In genomic region chr1:14880456-14881316, GRCh38 we compare ENCODE assay signal across 16 cellular contexts.
A peak's percentile ranks its signal among the peaks of the same experiment; 100 is the strongest.
DNase-seq lines count a peak whose midpoint lies in the region; ATAC-seq, FAIRE-seq and TF ChIP-seq lines count a peak whose summit lies in the region.
"Had no signal": no experiment of that assay in that cellular context is flagged by ENCODE, and none has a peak within 500 bp of the region (broad histone marks: within the 10 kb centered on the region; RNA-seq: fewer than 3 reads in every experiment).

No MANE protein-coding gene starts in this region.

- TF ChIP-seq POLR2A in GM12892 (IDR thresholded peaks at IDR 0.05; ENCODE audit: low read depth, low read length) (no peak), uterus (IDR thresholded peaks at IDR 0.05) (no peak)

- intact Hi-C loops in pancreas (cut with DNase I), result no loop called here
- intact Hi-C loops in uterus (cut with DNase I; ENCODE audit: low total_unique reads), result no loop called here

- WGBS in pancreas, 2 donors, result 43 to 53% methylated on average over 7 of the region's 7 CpGs

- H3K27ac ChIP-seq in pancreas (peak overlapping the region in 3 of 4 donors; percentile 4 to 26 (median 16)), uterus (no peak overlapping the region)
- H3K27ac ChIP-seq: SJCRH30, VCaP had no signal

- peaks cover 10 to 34% (median 30%) of the 10 kb centered on the region in 3 donors for H3K4me1 ChIP-seq in pancreas
- H3K4me1 ChIP-seq in uterus, result no peaks in the 10 kb centered on the region
- H3K4me1 ChIP-seq: SJCRH30 had no signal

- DNase-seq in AG10803 (ENCODE audit: low read depth) (peak; percentile 84), NCI-H446 treated with DMSO at 0.1 percent for 48 hours (lab: John Stamatoyannopoulos, UW) (peak; percentile 26), pancreas (peak in 3 of 6 donors; percentile 26 to 65 (median 26)), GM12892 (ENCODE audit: insufficient read length) (no peak), uterus (no peak)
- no peak for DNase-seq in activated naive CD4-positive, alpha-beta T cell treated with Interleukin-2 at 50 U/mL for 16 hours
- DNase-seq: cortex of kidney, DMS79 treated with DMSO at 0.1 percent for 48 hours, left colon, NCI-H146, NCI-H774, SJCRH30 had no signal

- FAIRE-seq in pancreas (lab: Jason Lieb, UNC) (no peak), GM12892 (lab: Jason Lieb, UNC) (no peak)

- no peak overlapping the region for H3K4me3 ChIP-seq in AG10803 (ENCODE audit: low read length)
- no peak overlapping the region for H3K4me3 ChIP-seq in pancreas
- H3K4me3 ChIP-seq in uterus, result no peak overlapping the region
- H3K4me3 ChIP-seq: SJCRH30 had no signal

- H3K27me3 ChIP-seq in pancreas (no peaks in the 10 kb centered on the region), uterus (no peaks in the 10 kb centered on the region)

- TF ChIP-seq CTCF in AG10803 (conservative IDR thresholded peaks at IDR 0.05; ENCODE audit: low read length), result no peak
- TF ChIP-seq CTCF in pancreas (IDR thresholded peaks at IDR 0.05), result no peak
- TF ChIP-seq CTCF in uterus (IDR thresholded peaks at IDR 0.05), result no peak

- H3K36me3 ChIP-seq in pancreas (no peaks in the 10 kb centered on the region), uterus (no peaks in the 10 kb centered on the region)
- H3K36me3 ChIP-seq: SJCRH30 had no signal

- H3K9me3 ChIP-seq in pancreas, result no peaks in the 10 kb centered on the region
- no peaks in the 10 kb centered on the region for H3K9me3 ChIP-seq in uterus
- H3K9me3 ChIP-seq: SJCRH30 had no signal

- ATAC-seq in esophagus mucosa, result peak; percentile 91
- peak; percentile 46 to 72 (median 66) for ATAC-seq in pancreas
- ATAC-seq in GM21526 (IDR thresholded peaks at IDR 0.05; ENCODE audit: low FRiP score, unreplicated experiment), result no peak
- ATAC-seq: activated naive CD4-positive, alpha-beta T cell treated with anti-CD3 and anti-CD28 coated beads, Interleukin-2, amount 50 U/mL, for 72 hours; left colon had no signal

Comparison
In these comparisons a context has a peak if more than half of its experiments do, and no peak if none do; other contexts are left out.
1. DNase-seq: peak in AG10803 (single experiment) and NCI-H446 treated with DMSO at 0.1 percent for 48 hours (single experiment); none in activated naive CD4-positive, alpha-beta T cell treated with Interleukin-2 at 50 U/mL for 16 hours (single experiment), GM12892 (single experiment) and uterus (0 of 2).
2. H3K27ac ChIP-seq: peak in pancreas (3 of 4); none in uterus (0 of 2).